8 cellular contexts compared by ENCODE assay signal in genomic region chr18:74942319-74942910, GRCh38.
DNase-seq lines count a peak whose midpoint lies in the region; ATAC-seq and TF ChIP-seq lines count a peak whose summit lies in the region.

No MANE protein-coding gene starts in this region.

- peaks cover 40% of the 10 kb centered on the region for H3K4me1 Mint-ChIP-seq in CD4-positive, alpha-beta T cell (ENCODE audit: low read depth)
- peaks cover 16% of the 10 kb centered on the region for H3K4me1 Mint-ChIP-seq in activated CD4-positive, alpha-beta memory T cell treated with anti-CD3 and anti-CD28 coated beads for 36 hours (ENCODE audit: low read depth)

- H3K4me3 ChIP-seq in coronary artery = no peak overlapping the region

- TF ChIP-seq CTCF in CD4-positive, alpha-beta T cell (IDR thresholded peaks at IDR 0.05) = no peak
- no peak for TF ChIP-seq CTCF in coronary artery (IDR thresholded peaks at IDR 0.05)

- H3K27ac Mint-ChIP-seq in CD4-positive, alpha-beta T cell = peak overlapping the region; percentile 84
- H3K27ac Mint-ChIP-seq in activated CD4-positive, alpha-beta memory T cell treated with anti-CD3 and anti-CD28 coated beads for 36 hours = no peak overlapping the region

- H3K36me3 Mint-ChIP-seq in CD4-positive, alpha-beta T cell (ENCODE audit: low read depth) = no peaks in the 10 kb centered on the region
- H3K36me3 Mint-ChIP-seq in activated CD4-positive, alpha-beta memory T cell treated with anti-CD3 and anti-CD28 coated beads for 36 hours = no peaks in the 10 kb centered on the region

- POLR2A ChIA-PET in CD4-positive, alpha-beta T cell (lab: Charles Lee) = interaction anchor here (1.6 kb wide), 1 partner anchor 268 kb away, joined by 7 read pairs; the partner anchor contains the start of gene TSHZ1
- POLR2A ChIA-PET in activated CD4-positive, alpha-beta memory T cell treated with anti-CD3 and anti-CD28 coated beads for 36 hours (lab: Charles Lee) = no interaction called here

- CTCF ChIA-PET in CD4-positive, alpha-beta T cell (lab: Charles Lee) = no interaction called here
- CTCF ChIA-PET in activated CD4-positive, alpha-beta memory T cell treated with anti-CD3 and anti-CD28 coated beads for 36 hours (lab: Charles Lee) = no interaction called here

- peak overlapping the region; percentile 70 for H3K4me3 Mint-ChIP-seq in CD4-positive, alpha-beta T cell
- H3K4me3 Mint-ChIP-seq in activated CD4-positive, alpha-beta memory T cell treated with anti-CD3 and anti-CD28 coated beads for 36 hours = peak overlapping the region; percentile 35

- H3K9me3 ChIP-seq in CD4-positive, alpha-beta T cell (ENCODE audit: control insufficient read depth, low read length) = no peaks in the 10 kb centered on the region

- H3K27me3 ChIP-seq in CD4-positive, alpha-beta T cell (ENCODE audit: control insufficient read depth, insufficient read depth, low read length) = no peaks in the 10 kb centered on the region

- DNase-seq in CD4-positive, alpha-beta T cell = peak in 3 of 10 experiments; percentile 7 to 8 (median 8)
- DNase-seq in activated CD4-positive, alpha-beta memory T cell treated with anti-CD3 and anti-CD28 coated beads for 36 hours = peak; percentile 61
- no peak for DNase-seq in HPDE6-E6E7 (ENCODE audit: extremely low spot score)
- DNase-seq in SHP77 (lab: John Stamatoyannopoulos, UW) = no peak
- no peak for DNase-seq in coronary artery (ENCODE audit: low spot score)

- H3K27me3 Mint-ChIP-seq in CD4-positive, alpha-beta T cell = no peaks in the 10 kb centered on the region
- no peaks in the 10 kb centered on the region for H3K27me3 Mint-ChIP-seq in activated CD4-positive, alpha-beta memory T cell treated with anti-CD3 and anti-CD28 coated beads for 36 hours

- no peaks in the 10 kb centered on the region for H3K9me3 Mint-ChIP-seq in CD4-positive, alpha-beta T cell
- no peaks in the 10 kb centered on the region for H3K9me3 Mint-ChIP-seq in activated CD4-positive, alpha-beta memory T cell treated with anti-CD3 and anti-CD28 coated beads for 36 hours

- peak; percentile 84 for ATAC-seq in CD4-positive, alpha-beta T cell (ENCODE audit: poor library complexity)
- peak; percentile 90 for ATAC-seq in GM18909 (IDR thresholded peaks at IDR 0.05; ENCODE audit: poor library complexity, unreplicated experiment)
- peak; percentile 84 for ATAC-seq in HG02852 (IDR thresholded peaks at IDR 0.05; ENCODE audit: unreplicated experiment)
- no peak for ATAC-seq in GM19324 (IDR thresholded peaks at IDR 0.05; ENCODE audit: low FRiP score, unreplicated experiment)

- intact Hi-C loops in CD4-positive, alpha-beta T cell (cut with DNase I, micrococcal nuclease) = no loop called here
- intact Hi-C loops in activated CD4-positive, alpha-beta memory T cell treated with anti-CD3 and anti-CD28 coated beads for 36 hours (cut with micrococcal nuclease) = loop anchor here (1.0 to 5.0 kb wide), 2 partner anchors 53 to 130 kb away; no protein-coding TSS in a partner anchor

- peak overlapping the region; percentile 30 for H3K27ac ChIP-seq in CD4-positive, alpha-beta T cell (ENCODE audit: low read depth, low read length)
- H3K27ac ChIP-seq in coronary artery = no peak overlapping the region
